ENCODE assay signal across 20 cellular contexts in genomic region chr4:131450572-131451209, GRCh38.
"Had no signal": no experiment of that assay in that cellular context is flagged by ENCODE, and none has a peak within 500 bp of the region (broad histone marks: within the 10 kb centered on the region; RNA-seq: fewer than 3 reads in every experiment).

No MANE protein-coding gene starts in this region.

- FAIRE-seq: colon, pancreas had no signal

- H3K9me3 ChIP-seq: gastrocnemius medialis, pancreas, psoas muscle had no signal

- DNase-seq: activated CD4-positive, alpha-beta memory T cell treated with anti-CD3 and anti-CD28 coated beads for 36 hours; activated CD4-positive, alpha-beta T cell treated with anti-CD3 and anti-CD28 coated beads for 48 hours; activated naive CD4-positive, alpha-beta T cell treated with Interleukin-2 at 50 U/mL for 16 hours; activated naive CD8-positive, alpha-beta T cell treated with anti-CD3 and anti-CD28 coated beads for 36 hours; activated T-cell treated with anti-CD3 and anti-CD28 coated beads, Interleukin-2, amount 50 U/mL, for 48 hours; amniotic stem cell; dorsolateral prefrontal cortex; esophagus squamous epithelium; gastrocnemius medialis; hypothalamus; left ventricle myocardium superior; pancreas; psoas muscle; spleen; stimulated activated CD4-positive, alpha-beta T cell treated with anti-CD3 and anti-CD28 coated beads, Interleukin-4, amount 100 ng/mL, for 24 hours; stimulated activated naive CD8-positive, alpha-beta T cell treated with anti-CD3 and anti-CD28 coated beads, Interleukin-15, Interleukin-2, amounts not matched to agents 100 U/mL and 50 U/mL, for 24 hours; upper lobe of left lung had no signal

- H3K36me3 ChIP-seq: breast epithelium, esophagus squamous epithelium, gastrocnemius medialis, pancreas, right atrium auricular region, spleen, upper lobe of left lung had no signal

- H3K4me1 ChIP-seq: breast epithelium, esophagus squamous epithelium, gastrocnemius medialis, pancreas, psoas muscle, right atrium auricular region, spleen, upper lobe of left lung had no signal

- H3K27me3 ChIP-seq: breast epithelium, dorsolateral prefrontal cortex, esophagus squamous epithelium, gastrocnemius medialis, pancreas, right atrium auricular region, spleen, upper lobe of left lung had no signal

- H3K4me3 ChIP-seq: breast epithelium, dorsolateral prefrontal cortex, esophagus squamous epithelium, gastrocnemius medialis, pancreas, psoas muscle, right atrium auricular region, upper lobe of left lung had no signal

- H3K27ac ChIP-seq: breast epithelium, dorsolateral prefrontal cortex, esophagus squamous epithelium, gastrocnemius medialis, pancreas, psoas muscle, right atrium auricular region, spleen, upper lobe of left lung had no signal
